In genomic region chr9:69175488-69175872, GRCh38 we compare ENCODE assay signal across 8 cellular contexts. TPM values are rescaled to one million over a fixed set of nuclear protein-coding genes. Genes with fewer than 3 reads are reported as not detected.
DNase-seq lines count a peak whose midpoint lies in the region; ATAC-seq and TF ChIP-seq lines count a peak whose summit lies in the region.

No MANE protein-coding gene starts in this region.

- no peaks in the 10 kb centered on the region for H3K36me3 ChIP-seq in naive thymus-derived CD4-positive, alpha-beta T cell (ENCODE audit: control insufficient read depth in 2 of 3, insufficient read depth in 3 of 3, low read length in 3 of 3)

- ATAC-seq in GM19043 (IDR thresholded peaks at IDR 0.05; ENCODE audit: low read depth, unreplicated experiment), result peak; percentile 17
- ATAC-seq in HG03196 (IDR thresholded peaks at IDR 0.05; ENCODE audit: unreplicated experiment), result peak; percentile 17
- ATAC-seq in naive thymus-derived CD4-positive, alpha-beta T cell, result peak; percentile 30

- intact Hi-C loops in naive thymus-derived CD4-positive, alpha-beta T cell (cut with micrococcal nuclease), result loop anchor here (1.0 to 10.0 kb wide), 7 partner anchors 8 to 1239 kb away; partner anchors contain the start of gene KLF9 (in 1 of the 2)

- peak overlapping the region in 1 of 9 donors; percentile 27 for H3K27ac Mint-ChIP-seq in naive thymus-derived CD4-positive, alpha-beta T cell

- peaks cover 0 to 11% (median 4%) of the 10 kb centered on the region in 5 donors for H3K36me3 Mint-ChIP-seq in naive thymus-derived CD4-positive, alpha-beta T cell

- H3K9me3 Mint-ChIP-seq in naive thymus-derived CD4-positive, alpha-beta T cell, result no peaks in the 10 kb centered on the region

- no peak overlapping the region for H3K27ac ChIP-seq in naive thymus-derived CD4-positive, alpha-beta T cell (ENCODE audit: low read depth, low read length)

- POLR2A ChIA-PET in AG04449 (lab: Yijun Ruan, JAX), result interaction anchor here (1.2 kb wide), 1 partner anchor 18 kb away, joined by 5 read pairs; no protein-coding TSS in a partner anchor
- POLR2A ChIA-PET in naive thymus-derived CD4-positive, alpha-beta T cell (lab: Charles Lee), result no interaction called here

- peak overlapping the region in 4 of 10 donors; percentile 76 to 92 (median 78) for H3K4me3 Mint-ChIP-seq in naive thymus-derived CD4-positive, alpha-beta T cell

- DNase-seq in AG04449 (ENCODE audit: low read depth, low spot score) (no peak), astrocyte of the spinal cord (ENCODE audit: low read depth, low spot score) (no peak), NCI-H2227 treated with DMSO at 0.1 percent for 48 hours (lab: John Stamatoyannopoulos, UW) (no peak), NCI-H524 treated with DMSO at 0.1 percent for 48 hours (lab: John Stamatoyannopoulos, UW) (no peak), NCI-H146 (lab: John Stamatoyannopoulos, UW) (no peak)
- DNase-seq in naive thymus-derived CD4-positive, alpha-beta T cell, result no peak

- peaks cover 12 to 43% (median 22%) of the 10 kb centered on the region in 5 donors for H3K27me3 Mint-ChIP-seq in naive thymus-derived CD4-positive, alpha-beta T cell

- H3K9me3 ChIP-seq in naive thymus-derived CD4-positive, alpha-beta T cell (ENCODE audit: control insufficient read depth in 2 of 3, low read length in 3 of 3), result no peaks in the 10 kb centered on the region

- peaks cover 10 to 12% of the 10 kb centered on the region in 2 donors for H3K4me1 ChIP-seq in naive thymus-derived CD4-positive, alpha-beta T cell (ENCODE audit: control insufficient read depth in 2 of 2, insufficient read depth in 2 of 2, low read length in 2 of 2)

- no peak for TF ChIP-seq CTCF in AG04449 (IDR thresholded peaks at IDR 0.05; ENCODE audit: insufficient read depth, low read length, missing control alignments)
- TF ChIP-seq CTCF in astrocyte of the spinal cord (IDR thresholded peaks at IDR 0.05; ENCODE audit: low read depth, low read length), result no peak

- H3K4me3 ChIP-seq in AG04449 (ENCODE audit: low read depth, low read length), result peak overlapping the region; percentile 81
- H3K4me3 ChIP-seq in astrocyte of the spinal cord (ENCODE audit: low read depth, low read length), result peak overlapping the region; percentile 80
- no peak overlapping the region for H3K4me3 ChIP-seq in naive thymus-derived CD4-positive, alpha-beta T cell (ENCODE audit: low read length)

- no peaks in the 10 kb centered on the region for H3K27me3 ChIP-seq in naive thymus-derived CD4-positive, alpha-beta T cell (ENCODE audit: control insufficient read depth in 2 of 2, insufficient read depth in 2 of 2, low read length in 2 of 2)

- in situ Hi-C loops in astrocyte of the spinal cord (cut with HindIII; ENCODE audit: low sequenced_read_pairs), result no loop called here

- peaks cover 27 to 66% (median 33%) of the 10 kb centered on the region in 7 donors for H3K4me1 Mint-ChIP-seq in naive thymus-derived CD4-positive, alpha-beta T cell

- CTCF ChIA-PET in AG04449 (lab: Yijun Ruan, JAX), result interaction anchor here (1.1 to 1.4 kb wide), 3 partner anchors 11 to 20 kb away, joined by 3 to 5 read pairs (median 4); no protein-coding TSS in a partner anchor
- CTCF ChIA-PET in naive thymus-derived CD4-positive, alpha-beta T cell (lab: Charles Lee), result interaction anchor here (0.6 kb wide), 1 partner anchor 38 kb away, joined by 3 read pairs; no protein-coding TSS in a partner anchor

RNA-seq across cellular contexts. Expression of gene TJP2, which starts 1.4 kb away (rescaled TPM):
- 10 to 100 TPM; 10.5 to 27.3 (median 23.0) TPM for total RNA-seq in naive thymus-derived CD4-positive, alpha-beta T cell
- polyA plus RNA-seq in naive thymus-derived CD4-positive, alpha-beta T cell, result 10 to 100 TPM in 1 of 2 donors, 1 to 10 TPM in 1; 1.6 to 10.3 TPM
